In genomic region chr20:58967652-58968429, GRCh38 we compare ENCODE assay signal across 2 cellular contexts.
TF ChIP-seq lines count a peak whose summit lies in the region.

No MANE protein-coding gene starts in this region.

TF ChIP-seq in GM23338, 12 proteins besides CTCF, POLR2A, EP300 and RAD21:
- TF ChIP-seq STAT1 (IDR thresholded peaks at IDR 0.05; ENCODE audit: unreplicated experiment) (no peak), CREB1 (CRISPR knock-in tag; IDR thresholded peaks at IDR 0.05; ENCODE audit: low read depth) (no peak), ZNF114 (CRISPR knock-in tag; IDR thresholded peaks at IDR 0.05) (no peak), POLR2AphosphoS5 (IDR thresholded peaks at IDR 0.05; ENCODE audit: low read depth) (no peak), NANOG (IDR thresholded peaks at IDR 0.05; ENCODE audit: borderline replicate concordance) (no peak), ETS1 (IDR thresholded peaks at IDR 0.05) (no peak), JUNB (IDR thresholded peaks at IDR 0.05; ENCODE audit: unreplicated experiment) (no peak), EZH2phosphoT487 (IDR thresholded peaks at IDR 0.05; ENCODE audit: unreplicated experiment) (no peak), ZNF331 (CRISPR knock-in tag; IDR thresholded peaks at IDR 0.05; ENCODE audit: low read depth) (no peak), EZH2 (IDR thresholded peaks at IDR 0.05; ENCODE audit: low read depth, unreplicated experiment) (no peak)
- TF ChIP-seq, protein P1, sequence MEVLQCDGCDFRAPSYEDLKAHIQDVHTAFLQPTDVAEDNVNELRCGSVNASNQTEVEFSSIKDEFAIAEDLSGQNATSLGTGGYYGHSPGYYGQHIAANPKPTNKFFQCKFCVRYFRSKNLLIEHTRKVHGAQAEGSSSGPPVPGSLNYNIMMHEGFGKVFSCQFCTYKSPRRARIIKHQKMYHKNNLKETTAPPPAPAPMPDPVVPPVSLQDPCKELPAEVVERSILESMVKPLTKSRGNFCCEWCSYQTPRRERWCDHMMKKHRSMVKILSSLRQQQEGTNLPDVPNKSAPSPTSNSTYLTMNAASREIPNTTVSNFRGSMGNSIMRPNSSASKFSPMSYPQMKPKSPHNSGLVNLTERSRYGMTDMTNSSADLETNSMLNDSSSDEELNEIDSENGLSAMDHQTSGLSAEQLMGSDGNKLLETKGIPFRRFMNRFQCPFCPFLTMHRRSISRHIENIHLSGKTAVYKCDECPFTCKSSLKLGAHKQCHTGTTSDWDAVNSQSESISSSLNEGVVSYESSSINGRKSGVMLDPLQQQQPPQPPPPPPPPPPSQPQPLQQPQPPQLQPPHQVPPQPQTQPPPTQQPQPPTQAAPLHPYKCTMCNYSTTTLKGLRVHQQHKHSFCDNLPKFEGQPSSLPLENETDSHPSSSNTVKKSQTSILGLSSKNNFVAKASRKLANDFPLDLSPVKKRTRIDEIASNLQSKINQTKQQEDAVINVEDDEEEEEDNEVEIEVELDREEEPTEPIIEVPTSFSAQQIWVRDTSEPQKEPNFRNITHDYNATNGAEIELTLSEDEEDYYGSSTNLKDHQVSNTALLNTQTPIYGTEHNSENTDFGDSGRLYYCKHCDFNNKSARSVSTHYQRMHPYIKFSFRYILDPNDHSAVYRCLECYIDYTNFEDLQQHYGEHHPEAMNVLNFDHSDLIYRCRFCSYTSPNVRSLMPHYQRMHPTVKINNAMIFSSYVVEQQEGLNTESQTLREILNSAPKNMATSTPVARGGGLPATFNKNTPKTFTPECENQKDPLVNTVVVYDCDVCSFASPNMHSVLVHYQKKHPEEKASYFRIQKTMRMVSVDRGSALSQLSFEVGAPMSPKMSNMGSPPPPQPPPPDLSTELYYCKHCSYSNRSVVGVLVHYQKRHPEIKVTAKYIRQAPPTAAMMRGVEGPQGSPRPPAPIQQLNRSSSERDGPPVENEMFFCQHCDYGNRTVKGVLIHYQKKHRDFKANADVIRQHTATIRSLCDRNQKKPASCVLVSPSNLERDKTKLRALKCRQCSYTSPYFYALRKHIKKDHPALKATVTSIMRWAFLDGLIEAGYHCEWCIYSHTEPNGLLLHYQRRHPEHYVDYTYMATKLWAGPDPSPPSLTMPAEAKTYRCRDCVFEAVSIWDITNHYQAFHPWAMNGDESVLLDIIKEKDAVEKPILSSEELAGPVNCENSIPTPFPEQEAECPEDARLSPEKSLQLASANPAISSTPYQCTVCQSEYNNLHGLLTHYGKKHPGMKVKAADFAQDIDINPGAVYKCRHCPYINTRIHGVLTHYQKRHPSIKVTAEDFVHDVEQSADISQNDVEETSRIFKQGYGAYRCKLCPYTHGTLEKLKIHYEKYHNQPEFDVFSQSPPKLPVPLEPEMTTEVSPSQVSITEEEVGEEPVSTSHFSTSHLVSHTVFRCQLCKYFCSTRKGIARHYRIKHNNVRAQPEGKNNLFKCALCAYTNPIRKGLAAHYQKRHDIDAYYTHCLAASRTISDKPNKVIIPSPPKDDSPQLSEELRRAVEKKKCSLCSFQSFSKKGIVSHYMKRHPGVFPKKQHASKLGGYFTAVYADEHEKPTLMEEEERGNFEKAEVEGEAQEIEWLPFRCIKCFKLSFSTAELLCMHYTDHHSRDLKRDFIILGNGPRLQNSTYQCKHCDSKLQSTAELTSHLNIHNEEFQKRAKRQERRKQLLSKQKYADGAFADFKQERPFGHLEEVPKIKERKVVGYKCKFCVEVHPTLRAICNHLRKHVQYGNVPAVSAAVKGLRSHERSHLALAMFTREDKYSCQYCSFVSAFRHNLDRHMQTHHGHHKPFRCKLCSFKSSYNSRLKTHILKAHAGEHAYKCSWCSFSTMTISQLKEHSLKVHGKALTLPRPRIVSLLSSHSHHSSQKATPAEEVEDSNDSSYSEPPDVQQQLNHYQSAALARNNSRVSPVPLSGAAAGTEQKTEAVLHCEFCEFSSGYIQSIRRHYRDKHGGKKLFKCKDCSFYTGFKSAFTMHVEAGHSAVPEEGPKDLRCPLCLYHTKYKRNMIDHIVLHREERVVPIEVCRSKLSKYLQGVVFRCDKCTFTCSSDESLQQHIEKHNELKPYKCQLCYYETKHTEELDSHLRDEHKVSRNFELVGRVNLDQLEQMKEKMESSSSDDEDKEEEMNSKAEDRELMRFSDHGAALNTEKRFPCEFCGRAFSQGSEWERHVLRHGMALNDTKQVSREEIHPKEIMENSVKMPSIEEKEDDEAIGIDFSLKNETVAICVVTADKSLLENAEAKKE (CRISPR knock-in tag; IDR thresholded peaks at IDR 0.05): no peak
- TF ChIP-seq, protein P2, sequence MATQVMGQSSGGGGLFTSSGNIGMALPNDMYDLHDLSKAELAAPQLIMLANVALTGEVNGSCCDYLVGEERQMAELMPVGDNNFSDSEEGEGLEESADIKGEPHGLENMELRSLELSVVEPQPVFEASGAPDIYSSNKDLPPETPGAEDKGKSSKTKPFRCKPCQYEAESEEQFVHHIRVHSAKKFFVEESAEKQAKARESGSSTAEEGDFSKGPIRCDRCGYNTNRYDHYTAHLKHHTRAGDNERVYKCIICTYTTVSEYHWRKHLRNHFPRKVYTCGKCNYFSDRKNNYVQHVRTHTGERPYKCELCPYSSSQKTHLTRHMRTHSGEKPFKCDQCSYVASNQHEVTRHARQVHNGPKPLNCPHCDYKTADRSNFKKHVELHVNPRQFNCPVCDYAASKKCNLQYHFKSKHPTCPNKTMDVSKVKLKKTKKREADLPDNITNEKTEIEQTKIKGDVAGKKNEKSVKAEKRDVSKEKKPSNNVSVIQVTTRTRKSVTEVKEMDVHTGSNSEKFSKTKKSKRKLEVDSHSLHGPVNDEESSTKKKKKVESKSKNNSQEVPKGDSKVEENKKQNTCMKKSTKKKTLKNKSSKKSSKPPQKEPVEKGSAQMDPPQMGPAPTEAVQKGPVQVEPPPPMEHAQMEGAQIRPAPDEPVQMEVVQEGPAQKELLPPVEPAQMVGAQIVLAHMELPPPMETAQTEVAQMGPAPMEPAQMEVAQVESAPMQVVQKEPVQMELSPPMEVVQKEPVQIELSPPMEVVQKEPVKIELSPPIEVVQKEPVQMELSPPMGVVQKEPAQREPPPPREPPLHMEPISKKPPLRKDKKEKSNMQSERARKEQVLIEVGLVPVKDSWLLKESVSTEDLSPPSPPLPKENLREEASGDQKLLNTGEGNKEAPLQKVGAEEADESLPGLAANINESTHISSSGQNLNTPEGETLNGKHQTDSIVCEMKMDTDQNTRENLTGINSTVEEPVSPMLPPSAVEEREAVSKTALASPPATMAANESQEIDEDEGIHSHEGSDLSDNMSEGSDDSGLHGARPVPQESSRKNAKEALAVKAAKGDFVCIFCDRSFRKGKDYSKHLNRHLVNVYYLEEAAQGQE (IDR thresholded peaks at IDR 0.05; ENCODE audit: unreplicated experiment): no peak
TF ChIP-seq in GM23338: peak in this region for 0.

TF ChIP-seq in H1, 55 proteins besides CTCF, POLR2A, EP300 and RAD21:
- TF ChIP-seq, protein P3, sequence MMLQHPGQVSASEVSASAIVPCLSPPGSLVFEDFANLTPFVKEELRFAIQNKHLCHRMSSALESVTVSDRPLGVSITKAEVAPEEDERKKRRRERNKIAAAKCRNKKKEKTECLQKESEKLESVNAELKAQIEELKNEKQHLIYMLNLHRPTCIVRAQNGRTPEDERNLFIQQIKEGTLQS (IDR thresholded peaks at IDR 0.05; ENCODE audit: insufficient read depth, low read depth, low read length): no peak
- no peak for TF ChIP-seq CTBP2 (IDR thresholded peaks at IDR 0.05; ENCODE audit: borderline replicate concordance, insufficient read depth, insufficient read length, low read length)
- TF ChIP-seq RFX5 (IDR thresholded peaks at IDR 0.05; ENCODE audit: borderline replicate concordance, low read depth, low read length): no peak
- TF ChIP-seq CEBPB (IDR thresholded peaks at IDR 0.05; ENCODE audit: low read depth, low read length): no peak
- TF ChIP-seq CBX8 (IDR thresholded peaks at IDR 0.05; ENCODE audit: borderline replicate concordance, low read depth, low read length): no peak
- no peak for TF ChIP-seq HDAC2 (IDR thresholded peaks at IDR 0.05; ENCODE audit: borderline replicate concordance in 1 of 2, low read depth in 2 of 2, low read length in 2 of 2)
